Comparison of ENCODE assay signal across 8 cellular contexts in the genomic region with DNA sequence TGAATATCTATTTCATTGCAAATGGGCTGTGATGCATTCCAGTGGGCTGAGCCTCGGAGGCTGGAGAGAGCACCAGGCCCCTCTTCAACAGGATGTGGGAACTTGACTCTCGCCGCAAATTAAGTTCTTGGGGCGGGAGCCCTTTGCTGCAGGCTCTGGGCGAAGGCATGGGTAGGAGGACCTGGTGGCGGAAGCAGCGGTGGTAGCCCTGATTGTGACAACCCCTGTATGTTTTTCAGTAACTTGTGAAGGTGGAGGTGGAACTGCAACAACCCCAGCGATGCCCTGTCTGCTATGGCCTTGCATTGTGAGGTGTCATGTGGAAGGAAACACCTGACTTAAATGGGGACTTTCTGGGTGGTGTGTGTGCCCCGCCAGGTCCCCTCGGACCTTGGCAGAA. TPM values are rescaled to one million over a fixed set of nuclear protein-coding genes. Genes with fewer than 3 reads are reported as not detected.
A peak's percentile ranks its signal among the peaks of the same experiment; 100 is the strongest.
DNase-seq lines count a peak whose midpoint lies in the region; ATAC-seq and TF ChIP-seq lines count a peak whose summit lies in the region.

No MANE protein-coding gene starts in this region.

- H3K9me3 ChIP-seq in T-helper 17 cell (ENCODE audit: control insufficient read depth, low read length, poor library complexity, severe bottlenecking), result no peaks in the 10 kb centered on the region
- H3K9me3 ChIP-seq in Caco-2, result no peaks in the 10 kb centered on the region

- TF ChIP-seq CTCF in Caco-2 (IDR thresholded peaks at IDR 0.05; ENCODE audit: insufficient read depth in 1 of 2, low read depth in 1 of 2, low read length in 1 of 2, severe bottlenecking in 1 of 2, unreplicated experiment in 1 of 2), result no peak

- intact Hi-C loops in Caco-2 (cut with micrococcal nuclease; ENCODE audit: unreplicated experiment), result no loop called here

- peak; percentile 59 to 72 (median 61) for DNase-seq in T-helper 17 cell
- peak; percentile 91 for DNase-seq in activated naive CD4-positive, alpha-beta T cell treated with anti-CD3 and anti-CD28 coated beads, Interleukin-2, amount 10 ng/mL, durations not matched to agents 7 days and 5 days
- DNase-seq in stimulated activated CD4-positive, alpha-beta T cell treated with anti-CD3 and anti-CD28 coated beads, TNF-alpha, amount 100 ng/mL, for 1 hour (ENCODE audit: low read depth in 3 of 3, low spot score in 1 of 3), result peak; percentile 46 to 68 (median 58)
- DNase-seq in NCI-H345 (lab: John Stamatoyannopoulos, UW), result no peak
- DNase-seq in nucleus accumbens (lab: John Stamatoyannopoulos, UW), result no peak
- no peak for DNase-seq in cerebellar cortex (ENCODE audit: low spot score)
- no peak for DNase-seq in Caco-2

- ATAC-seq in GM21390 (IDR thresholded peaks at IDR 0.05; ENCODE audit: unreplicated experiment), result peak; percentile 75
- peak; percentile 85 for ATAC-seq in T-helper 17 cell

- H3K27ac Mint-ChIP-seq in T-helper 17 cell (peak overlapping the region; percentile 100), Caco-2 (ENCODE audit: unreplicated experiment) (no peak overlapping the region)
- H3K27ac Mint-ChIP-seq in activated naive CD4-positive, alpha-beta T cell treated with anti-CD3 and anti-CD28 coated beads, Interleukin-2, amount 10 ng/mL, durations not matched to agents 7 days and 5 days, result peak overlapping the region; percentile 92

- POLR2A ChIA-PET in Caco-2 (lab: Charles Lee), result no interaction called here

- H3K4me1 Mint-ChIP-seq in T-helper 17 cell (peaks cover 70% of the 10 kb centered on the region), Caco-2 (ENCODE audit: low read depth, unreplicated experiment) (no peaks in the 10 kb centered on the region)
- peaks cover 96% of the 10 kb centered on the region for H3K4me1 Mint-ChIP-seq in activated naive CD4-positive, alpha-beta T cell treated with anti-CD3 and anti-CD28 coated beads, Interleukin-2, amount 10 ng/mL, durations not matched to agents 7 days and 5 days

- no peaks in the 10 kb centered on the region for H3K27me3 ChIP-seq in Caco-2 (replicated peaks; ENCODE audit: control insufficient read depth, insufficient read depth, low read length)

- no peak overlapping the region for H3K4me3 ChIP-seq in Caco-2 (ENCODE audit: low read depth, low read length)

- BruUV-seq in Caco-2 (replicated peaks; lab: Mats Ljungman, UMichigan), result no TSS peak

- H3K36me3 Mint-ChIP-seq in T-helper 17 cell (ENCODE audit: low read depth), result no peaks in the 10 kb centered on the region
- H3K36me3 Mint-ChIP-seq in activated naive CD4-positive, alpha-beta T cell treated with anti-CD3 and anti-CD28 coated beads, Interleukin-2, amount 10 ng/mL, durations not matched to agents 7 days and 5 days, result peaks cover 1% of the 10 kb centered on the region
- H3K36me3 Mint-ChIP-seq in Caco-2 (ENCODE audit: insufficient read depth, unreplicated experiment), result no peaks in the 10 kb centered on the region

- peak overlapping the region; percentile 91 for H3K4me3 Mint-ChIP-seq in T-helper 17 cell
- H3K4me3 Mint-ChIP-seq in activated naive CD4-positive, alpha-beta T cell treated with anti-CD3 and anti-CD28 coated beads, Interleukin-2, amount 10 ng/mL, durations not matched to agents 7 days and 5 days, result peak overlapping the region; percentile 75
- no peak overlapping the region for H3K4me3 Mint-ChIP-seq in Caco-2 (ENCODE audit: unreplicated experiment)

- CTCF ChIA-PET in activated naive CD4-positive, alpha-beta T cell treated with anti-CD3 and anti-CD28 coated beads, Interleukin-2, amount 10 ng/mL, durations not matched to agents 7 days and 5 days (lab: Charles Lee), result interaction anchor here (0.6 to 1.1 kb wide), 4 partner anchors 9 to 97 kb away, joined by 3 to 8 read pairs (median 4); no protein-coding TSS in a partner anchor
- CTCF ChIA-PET in Caco-2 (lab: Charles Lee), result no interaction called here

- H3K4me1 ChIP-seq in Caco-2, result no peaks in the 10 kb centered on the region

- H3K27me3 Mint-ChIP-seq in T-helper 17 cell, result no peaks in the 10 kb centered on the region
- no peaks in the 10 kb centered on the region for H3K27me3 Mint-ChIP-seq in activated naive CD4-positive, alpha-beta T cell treated with anti-CD3 and anti-CD28 coated beads, Interleukin-2, amount 10 ng/mL, durations not matched to agents 7 days and 5 days
- H3K27me3 Mint-ChIP-seq in Caco-2 (ENCODE audit: insufficient read depth, unreplicated experiment), result no peaks in the 10 kb centered on the region

- no peaks in the 10 kb centered on the region for H3K9me3 Mint-ChIP-seq in activated naive CD4-positive, alpha-beta T cell treated with anti-CD3 and anti-CD28 coated beads, Interleukin-2, amount 10 ng/mL, durations not matched to agents 7 days and 5 days
- H3K9me3 Mint-ChIP-seq in Caco-2 (ENCODE audit: unreplicated experiment), result no peaks in the 10 kb centered on the region

- H3K36me3 ChIP-seq in Caco-2 (ENCODE audit: control insufficient read depth, insufficient read depth, low read length), result no peaks in the 10 kb centered on the region

RNA-seq across cellular contexts. Expression of gene FYB1, which starts 9.4 kb away (rescaled TPM):
- 100 to 1,000 TPM; 499 to 517 TPM for total RNA-seq in T-helper 17 cell
- 0.60 and 1.3 TPM in 2 replicates for total RNA-seq in Caco-2 (2022)

Comparison
In these comparisons a context has a peak if more than half of its experiments do, and no peak if none do; other contexts are left out.
1. DNase-seq: peak in T-helper 17 cell (3 of 3), activated naive CD4-positive, alpha-beta T cell treated with anti-CD3 and anti-CD28 coated beads, Interleukin-2, amount 10 ng/mL, durations not matched to agents 7 days and 5 days (single experiment) and stimulated activated CD4-positive, alpha-beta T cell treated with anti-CD3 and anti-CD28 coated beads, TNF-alpha, amount 100 ng/mL, for 1 hour (3 of 3); none in NCI-H345 (single experiment), nucleus accumbens (0 of 56), cerebellar cortex (single experiment) and Caco-2 (0 of 2).
2. RNA of gene FYB1, which starts 9.4 kb away (total RNA-seq): 499 to 517 TPM in T-helper 17 cell; 0.60 to 1.3 TPM in Caco-2; every median in the first group is over 100 times any median in the second.